In genomic region chr17:19533036-19533717, GRCh38 we compare ENCODE assay signal across 9 cellular contexts. TPM values are rescaled to one million over a fixed set of nuclear protein-coding genes. Genes with fewer than 3 reads are reported as not detected.
DNase-seq lines count a peak whose midpoint lies in the region; TF ChIP-seq lines count a peak whose summit lies in the region.
"Had no signal": no experiment of that assay in that cellular context is flagged by ENCODE, and none has a peak within 500 bp of the region (broad histone marks: within the 10 kb centered on the region; RNA-seq: fewer than 3 reads in every experiment).

No MANE protein-coding gene starts in this region.

- POLR2A ChIA-PET in HEK293T (lab: Yijun Ruan, JAX) = interaction anchor here (1.2 to 2.3 kb wide), 5 partner anchors 45 to 212 kb away, joined by 3 to 31 read pairs (median 7); partner anchors contain the start of genes ALDH3A2 and SLC47A2

- peaks cover 50% of the 10 kb centered on the region for H3K27me3 Mint-ChIP-seq in brain

- TF ChIP-seq POLR2A in lower leg skin (IDR thresholded peaks at IDR 0.05) = no peak

- DNase-seq in lower leg skin (ENCODE audit: low spot score in 2 of 2) = no peak
- no peak for DNase-seq in activated CD4-positive, alpha-beta T cell treated with anti-CD3 and anti-CD28 coated beads, Interleukin-2, amount 50 U/mL, for 48 hours
- no peak for DNase-seq in HEK293T (ENCODE audit: extremely low spot score)
- DNase-seq in LoVo (ENCODE audit: low spot score) = no peak
- DNase-seq: SHP77 treated with DMSO at 0.1 percent for 48 hours had no signal

- 31 to 39% methylated on average over 26 to 29 of the region's 30 CpGs for WGBS in lower leg skin, 2 donors

- no peaks in the 10 kb centered on the region for H3K9me3 ChIP-seq in HUES6 (ENCODE audit: control insufficient read depth, insufficient read depth, low read depth, low read length)
- no peaks in the 10 kb centered on the region for H3K9me3 ChIP-seq in stomach smooth muscle (ENCODE audit: control insufficient read depth in 2 of 2, low read length in 2 of 2)

- H3K36me3 Mint-ChIP-seq in brain = no peaks in the 10 kb centered on the region
- H3K36me3 Mint-ChIP-seq: activated naive CD4-positive, alpha-beta T cell treated with anti-CD3 and anti-CD28 coated beads, Interleukin-2, amount 50 U/mL, for 72 hours had no signal

- peaks cover 38% of the 10 kb centered on the region for H3K27me3 ChIP-seq in HUES6 (ENCODE audit: control insufficient read depth, insufficient read depth, low read length)
- H3K27me3 ChIP-seq in stomach smooth muscle (ENCODE audit: control insufficient read depth in 1 of 2, insufficient read depth in 2 of 2, low read length in 2 of 2) = peaks cover 0 to 4% of the 10 kb centered on the region in 2 donors

- H3K4me1 ChIP-seq in HUES6 (ENCODE audit: control insufficient read depth, insufficient read depth, low read length) (peaks cover 15% of the 10 kb centered on the region), stomach smooth muscle (ENCODE audit: control insufficient read depth, insufficient read depth, low read length) (peaks cover 16% of the 10 kb centered on the region)

- intact Hi-C loops in lower leg skin (cut with DNase I; ENCODE audit: low total_unique reads) = no loop called here

- H3K4me1 Mint-ChIP-seq in brain = peaks cover 21% of the 10 kb centered on the region

- H3K27ac ChIP-seq in HUES6 (ENCODE audit: low read depth, low read length) (no peak overlapping the region), stomach smooth muscle (ENCODE audit: low read length) (no peak overlapping the region)

- no peak overlapping the region for H3K9ac ChIP-seq in HUES6 (ENCODE audit: low read length)
- no peak overlapping the region for H3K9ac ChIP-seq in stomach smooth muscle (ENCODE audit: low read length in 2 of 2)

- no peak overlapping the region for H3K27ac Mint-ChIP-seq in brain
- H3K27ac Mint-ChIP-seq: activated naive CD4-positive, alpha-beta T cell treated with anti-CD3 and anti-CD28 coated beads, Interleukin-2, amount 50 U/mL, for 72 hours had no signal

- CTCF ChIA-PET in HEK293T (lab: Yijun Ruan, JAX) = interaction anchor here (0.6 to 1.1 kb wide), 2 partner anchors 22 to 477 kb away, joined by 3 to 4 read pairs; no protein-coding TSS in a partner anchor

- peak overlapping the region; percentile 76 for H3K4me3 ChIP-seq in HUES6 (ENCODE audit: low read depth, low read length)
- H3K4me3 ChIP-seq in lower leg skin (ENCODE audit: low read depth, poor library complexity, severe bottlenecking) = peak overlapping the region; percentile 40
- H3K4me3 ChIP-seq in stomach smooth muscle (ENCODE audit: low read length in 2 of 2) = peak overlapping the region; percentile 15 to 68

- H3K4me3 Mint-ChIP-seq in brain = peak overlapping the region; percentile 65 to 77 (median 72)

- H3K9me3 Mint-ChIP-seq in brain = peaks cover 0 to 6% (median 0%) of the 10 kb centered on the region in 5 experiments
- H3K9me3 Mint-ChIP-seq: activated naive CD4-positive, alpha-beta T cell treated with anti-CD3 and anti-CD28 coated beads, Interleukin-2, amount 50 U/mL, for 72 hours had no signal

- no peaks in the 10 kb centered on the region for H3K36me3 ChIP-seq in HUES6 (ENCODE audit: control insufficient read depth, insufficient read depth, low read length)
- H3K36me3 ChIP-seq in stomach smooth muscle (ENCODE audit: control insufficient read depth in 2 of 2, insufficient read depth in 2 of 2, low read length in 2 of 2) = no peaks in the 10 kb centered on the region

- TF ChIP-seq CTCF in brain (conservative IDR thresholded peaks at IDR 0.05) = no peak
- no peak for TF ChIP-seq CTCF in lower leg skin (IDR thresholded peaks at IDR 0.05)

TF ChIP-seq in HEK293T, 16 proteins besides CTCF, POLR2A, EP300 and RAD21:
- TF ChIP-seq BHLHE40 (IDR thresholded peaks at IDR 0.05; ENCODE audit: borderline replicate concordance) (no peak), FOXM1 (IDR thresholded peaks at IDR 0.05; ENCODE audit: borderline replicate concordance) (no peak), SP1 (IDR thresholded peaks at IDR 0.05) (no peak), FOXA1 (IDR thresholded peaks at IDR 0.05) (no peak), SUZ12 (IDR thresholded peaks at IDR 0.05) (no peak), LEF1 (IDR thresholded peaks at IDR 0.05; ENCODE audit: borderline replicate concordance) (no peak)

RNA-seq across cellular contexts. Expression of gene SLC47A1, which starts 0.5 kb away (rescaled TPM):
- polyA plus RNA-seq in brain (ENCODE audit: insufficient read depth, low read depth, low replicate concordance) = 1.2 TPM
- total RNA-seq in lower leg skin = 10 to 100 TPM in 3 of 4 donors, 1 to 10 TPM in 1; 9.7 to 62.7 (median 30.6) TPM
